Comparison of ENCODE assay signal across 1 cellular context in genomic region chr11:36026315-36026968, GRCh38.
A peak's percentile ranks its signal among the peaks of the same experiment; 100 is the strongest.
TF ChIP-seq lines count a peak whose summit lies in the region.

No MANE protein-coding gene starts in this region.

TF ChIP-seq in K562, 482 proteins besides CTCF, POLR2A, EP300 and RAD21 (continued from another document):
- TF ChIP-seq, protein P1, sequence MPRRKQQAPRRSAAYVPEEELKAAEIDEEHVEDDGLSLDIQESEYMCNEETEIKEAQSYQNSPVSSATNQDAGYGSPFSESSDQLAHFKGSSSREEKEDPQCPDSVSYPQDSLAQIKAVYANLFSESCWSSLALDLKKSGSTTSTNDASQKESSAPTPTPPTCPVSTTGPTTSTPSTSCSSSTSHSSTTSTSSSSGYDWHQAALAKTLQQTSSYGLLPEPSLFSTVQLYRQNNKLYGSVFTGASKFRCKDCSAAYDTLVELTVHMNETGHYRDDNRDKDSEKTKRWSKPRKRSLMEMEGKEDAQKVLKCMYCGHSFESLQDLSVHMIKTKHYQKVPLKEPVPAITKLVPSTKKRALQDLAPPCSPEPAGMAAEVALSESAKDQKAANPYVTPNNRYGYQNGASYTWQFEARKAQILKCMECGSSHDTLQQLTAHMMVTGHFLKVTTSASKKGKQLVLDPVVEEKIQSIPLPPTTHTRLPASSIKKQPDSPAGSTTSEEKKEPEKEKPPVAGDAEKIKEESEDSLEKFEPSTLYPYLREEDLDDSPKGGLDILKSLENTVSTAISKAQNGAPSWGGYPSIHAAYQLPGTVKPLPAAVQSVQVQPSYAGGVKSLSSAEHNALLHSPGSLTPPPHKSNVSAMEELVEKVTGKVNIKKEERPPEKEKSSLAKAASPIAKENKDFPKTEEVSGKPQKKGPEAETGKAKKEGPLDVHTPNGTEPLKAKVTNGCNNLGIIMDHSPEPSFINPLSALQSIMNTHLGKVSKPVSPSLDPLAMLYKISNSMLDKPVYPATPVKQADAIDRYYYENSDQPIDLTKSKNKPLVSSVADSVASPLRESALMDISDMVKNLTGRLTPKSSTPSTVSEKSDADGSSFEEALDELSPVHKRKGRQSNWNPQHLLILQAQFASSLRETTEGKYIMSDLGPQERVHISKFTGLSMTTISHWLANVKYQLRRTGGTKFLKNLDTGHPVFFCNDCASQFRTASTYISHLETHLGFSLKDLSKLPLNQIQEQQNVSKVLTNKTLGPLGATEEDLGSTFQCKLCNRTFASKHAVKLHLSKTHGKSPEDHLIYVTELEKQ (CRISPR knock-in tag; IDR thresholded peaks at IDR 0.05): no peak
- TF ChIP-seq STAT5A (IDR thresholded peaks at IDR 0.05; ENCODE audit: borderline replicate concordance, low read length): peak; percentile 78; the same call in 1 of the 2 replicates
- no peak for TF ChIP-seq TCF7 (IDR thresholded peaks at IDR 0.05; ENCODE audit: borderline replicate concordance)
- no peak for TF ChIP-seq POLR3G (IDR thresholded peaks at IDR 0.05; ENCODE audit: extremely low read depth, insufficient read length, insufficient replicate concordance)
- TF ChIP-seq, protein P2, sequence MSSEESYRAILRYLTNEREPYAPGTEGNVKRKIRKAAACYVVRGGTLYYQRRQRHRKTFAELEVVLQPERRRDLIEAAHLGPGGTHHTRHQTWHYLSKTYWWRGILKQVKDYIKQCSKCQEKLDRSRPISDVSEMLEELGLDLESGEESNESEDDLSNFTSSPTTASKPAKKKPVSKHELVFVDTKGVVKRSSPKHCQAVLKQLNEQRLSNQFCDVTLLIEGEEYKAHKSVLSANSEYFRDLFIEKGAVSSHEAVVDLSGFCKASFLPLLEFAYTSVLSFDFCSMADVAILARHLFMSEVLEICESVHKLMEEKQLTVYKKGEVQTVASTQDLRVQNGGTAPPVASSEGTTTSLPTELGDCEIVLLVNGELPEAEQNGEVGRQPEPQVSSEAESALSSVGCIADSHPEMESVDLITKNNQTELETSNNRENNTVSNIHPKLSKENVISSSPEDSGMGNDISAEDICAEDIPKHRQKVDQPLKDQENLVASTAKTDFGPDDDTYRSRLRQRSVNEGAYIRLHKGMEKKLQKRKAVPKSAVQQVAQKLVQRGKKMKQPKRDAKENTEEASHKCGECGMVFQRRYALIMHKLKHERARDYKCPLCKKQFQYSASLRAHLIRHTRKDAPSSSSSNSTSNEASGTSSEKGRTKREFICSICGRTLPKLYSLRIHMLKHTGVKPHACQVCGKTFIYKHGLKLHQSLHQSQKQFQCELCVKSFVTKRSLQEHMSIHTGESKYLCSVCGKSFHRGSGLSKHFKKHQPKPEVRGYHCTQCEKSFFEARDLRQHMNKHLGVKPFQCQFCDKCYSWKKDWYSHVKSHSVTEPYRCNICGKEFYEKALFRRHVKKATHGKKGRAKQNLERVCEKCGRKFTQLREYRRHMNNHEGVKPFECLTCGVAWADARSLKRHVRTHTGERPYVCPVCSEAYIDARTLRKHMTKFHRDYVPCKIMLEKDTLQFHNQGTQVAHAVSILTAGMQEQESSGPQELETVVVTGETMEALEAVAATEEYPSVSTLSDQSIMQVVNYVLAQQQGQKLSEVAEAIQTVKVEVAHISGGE (CRISPR knock-in tag; IDR thresholded peaks at IDR 0.05): no peak
- no peak for TF ChIP-seq ZNF384 (IDR thresholded peaks at IDR 0.05; ENCODE audit: low read depth, low read length)
- TF ChIP-seq, protein P3, sequence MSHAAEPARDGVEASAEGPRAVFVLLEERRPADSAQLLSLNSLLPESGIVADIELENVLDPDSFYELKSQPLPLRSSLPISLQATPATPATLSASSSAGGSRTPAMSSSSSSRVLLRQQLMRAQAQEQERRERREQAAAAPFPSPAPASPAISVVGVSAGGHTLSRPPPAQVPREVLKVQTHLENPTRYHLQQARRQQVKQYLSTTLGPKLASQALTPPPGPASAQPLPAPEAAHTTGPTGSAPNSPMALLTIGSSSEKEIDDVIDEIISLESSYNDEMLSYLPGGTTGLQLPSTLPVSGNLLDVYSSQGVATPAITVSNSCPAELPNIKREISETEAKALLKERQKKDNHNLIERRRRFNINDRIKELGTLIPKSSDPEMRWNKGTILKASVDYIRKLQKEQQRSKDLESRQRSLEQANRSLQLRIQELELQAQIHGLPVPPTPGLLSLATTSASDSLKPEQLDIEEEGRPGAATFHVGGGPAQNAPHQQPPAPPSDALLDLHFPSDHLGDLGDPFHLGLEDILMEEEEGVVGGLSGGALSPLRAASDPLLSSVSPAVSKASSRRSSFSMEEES (CRISPR knock-in tag; IDR thresholded peaks at IDR 0.05): no peak
- peak; percentile 61 to 88; a peak in 3 of 4 replicates for TF ChIP-seq SRF (CRISPR knock-in tag; IDR thresholded peaks at IDR 0.05)
- no peak for TF ChIP-seq PREB (CRISPR knock-in tag; IDR thresholded peaks at IDR 0.05)
- no peak for TF ChIP-seq CAMTA2 (CRISPR knock-in tag; conservative IDR thresholded peaks at IDR 0.05)
- TF ChIP-seq MYBL2 (IDR thresholded peaks at IDR 0.05; ENCODE audit: low read depth): no peak
- no peak for TF ChIP-seq MYBL2 (CRISPR knock-in tag; IDR thresholded peaks at IDR 0.05; ENCODE audit: borderline replicate concordance)
- TF ChIP-seq KLF10 (CRISPR knock-in tag; IDR thresholded peaks at IDR 0.05): no peak
- no peak for TF ChIP-seq SPI1 (IDR thresholded peaks at IDR 0.05; ENCODE audit: borderline replicate concordance, low read depth, low read length)
